9 cellular contexts compared by ENCODE assay signal in the genomic region with DNA sequence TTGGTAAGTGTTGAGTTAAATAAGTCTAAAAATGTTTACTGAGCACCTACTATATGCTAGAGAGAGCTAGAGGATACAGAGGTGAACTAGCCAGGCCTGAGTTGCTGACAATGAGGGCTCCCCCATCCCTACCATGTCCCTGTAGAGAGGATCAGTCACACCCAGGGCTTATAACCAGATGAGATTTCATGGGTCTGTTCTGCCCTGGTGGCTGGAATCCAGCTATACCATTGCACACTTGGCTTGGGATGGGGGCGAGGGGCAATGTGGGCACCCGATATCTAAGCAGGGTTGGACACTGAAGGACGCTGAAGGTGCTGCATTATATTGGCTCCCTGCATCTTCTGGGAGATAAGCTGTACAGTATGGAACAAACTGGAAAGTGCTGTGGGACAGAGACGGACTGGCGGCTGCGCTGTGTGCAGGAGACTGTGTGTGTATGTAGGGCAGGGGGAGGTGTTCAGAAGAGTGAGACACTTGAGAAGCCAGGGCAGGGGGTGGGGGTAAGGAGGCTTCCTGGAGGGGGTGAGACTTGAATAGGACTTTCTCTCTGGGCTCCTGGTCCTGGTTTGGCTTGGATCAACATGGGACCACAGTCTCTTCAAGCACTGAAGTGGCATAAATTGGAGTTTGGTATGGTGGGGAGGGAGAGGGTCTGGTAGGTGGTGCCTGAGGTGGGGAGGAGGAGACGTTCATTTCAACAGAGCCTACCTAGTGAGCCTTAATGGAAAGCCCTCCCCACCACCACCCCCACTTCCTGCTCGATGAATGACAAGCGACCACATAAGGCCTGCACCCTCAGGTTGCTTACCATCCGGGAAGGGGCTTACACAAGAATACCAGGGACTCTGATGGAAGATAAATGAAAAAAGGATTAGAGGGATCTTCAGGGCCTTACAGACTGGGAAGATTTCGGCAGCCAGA. TPM values are rescaled to one million over a fixed set of nuclear protein-coding genes. Genes with fewer than 3 reads are reported as not detected.
DNase-seq lines count a peak whose midpoint lies in the region; ATAC-seq, FAIRE-seq and TF ChIP-seq lines count a peak whose summit lies in the region.
"Had no signal": no experiment of that assay in that cellular context is flagged by ENCODE, and none has a peak within 500 bp of the region (broad histone marks: within the 10 kb centered on the region; RNA-seq: fewer than 3 reads in every experiment).

No MANE protein-coding gene starts in this region.

- no peak overlapping the region for H2AK5ac ChIP-seq in H1 (ENCODE audit: low read depth, low read length)

- no peak overlapping the region for H2BK20ac ChIP-seq in H1 (ENCODE audit: low read length)

- H3K27me3 ChIP-seq in H1 (replicated peaks in 1 of 4; ENCODE audit: control insufficient read depth in 3 of 4, extremely low read depth in 1 of 4, insufficient read depth in 3 of 4, low read length in 3 of 4): peaks cover 0 to 15% (median 6%) of the 10 kb centered on the region in 4 experiments; a peak in 6 of 7 replicates

- no peak overlapping the region for H3K23ac ChIP-seq in H1 (ENCODE audit: insufficient read length)

- peak overlapping the region; percentile 39 for H3K4ac ChIP-seq in H1 (replicated peaks; ENCODE audit: insufficient read length, low read depth, low read length)

- no peaks in the 10 kb centered on the region for H3K79me2 ChIP-seq in H1 (ENCODE audit: control insufficient read depth in 1 of 2, insufficient read depth in 2 of 2, low read length in 2 of 2)

- no peaks in the 10 kb centered on the region for H3K36me3 ChIP-seq in H1 (ENCODE audit: control insufficient read depth in 2 of 4, insufficient read depth in 4 of 4, low read length in 3 of 4)

- H2BK120ac ChIP-seq in H1 (replicated peaks; ENCODE audit: low read depth, low read length): no peak overlapping the region

- peak overlapping the region; percentile 92 for H3K4me3 Mint-ChIP-seq in activated B cell treated with CpG ODN at 0.5 μM for 24 hours

- CTCF ChIA-PET in activated B cell treated with CpG ODN at 0.5 μM for 24 hours (lab: Charles Lee) (interaction anchor here (13.5 kb wide), 1 partner anchor 49 kb away, joined by 398 read pairs; no protein-coding TSS in a partner anchor), H1 (lab: Charles Lee; ENCODE audit: partially characterized antibody) (interaction anchor here (1.4 to 14.7 kb wide), 3 partner anchors 27 to 50 kb away, joined by 4 to 182 read pairs (median 7); no protein-coding TSS in a partner anchor)

- H3K27ac ChIP-seq in H1 (ENCODE audit: low read depth, low read length): no peak overlapping the region

- intact Hi-C loops in activated B cell treated with CpG ODN at 0.5 μM for 24 hours (cut with micrococcal nuclease): loop anchor here (5.0 to 10.0 kb wide), 5 partner anchors 515 to 1365 kb away; a partner anchor contains a TSS

- H2AFZ ChIP-seq in H1 (ENCODE audit: low read length): no peak overlapping the region

- no peak overlapping the region for H2BK12ac ChIP-seq in H1 (ENCODE audit: low read depth, low read length)

- no peak overlapping the region for H3K4me2 ChIP-seq in H1 (ENCODE audit: insufficient read depth in 1 of 2, low read depth in 2 of 2, low read length in 2 of 2)

- H4K91ac ChIP-seq in H1 (replicated peaks; ENCODE audit: insufficient read length, low read length): no peak overlapping the region

- no peak for FAIRE-seq in H1 (lab: Jason Lieb, UNC)

- no peaks in the 10 kb centered on the region for H3K9me3 Mint-ChIP-seq in activated B cell treated with CpG ODN at 0.5 μM for 24 hours

- H3K79me1 ChIP-seq in H1 (ENCODE audit: low read depth, low read length): no peaks in the 10 kb centered on the region

- TF ChIP-seq RAD21 in H1 (IDR thresholded peaks at IDR 0.05 in 1 of 2, conservative IDR thresholded peaks at IDR 0.05 in 1 of 2; ENCODE audit: low read depth in 2 of 2, low read length in 2 of 2): no peak

- H3K14ac ChIP-seq in H1 (ENCODE audit: insufficient read length): no peak overlapping the region

- H3K9ac ChIP-seq in H1 (replicated peaks in 1 of 4; ENCODE audit: extremely low read depth in 1 of 4, low read depth in 3 of 4, low read length in 3 of 4): no peak overlapping the region

- no peaks in the 10 kb centered on the region for H3K27me3 Mint-ChIP-seq in activated B cell treated with CpG ODN at 0.5 μM for 24 hours

- POLR2A ChIA-PET in activated B cell treated with CpG ODN at 0.5 μM for 24 hours (lab: Charles Lee): interaction anchor here (2.2 to 17.5 kb wide), 6 partner anchors 10 to 50 kb away, joined by 7 to 485 read pairs (median 24); no protein-coding TSS in a partner anchor
- POLR2A ChIA-PET in H1 (lab: Charles Lee; ENCODE audit: partially characterized antibody): no interaction called here

- H4K20me1 ChIP-seq in H1 (replicated peaks in 1 of 2; ENCODE audit: control insufficient read depth in 1 of 2, insufficient read depth in 2 of 2, low read length in 2 of 2): peaks cover 0 to 2% of the 10 kb centered on the region in 2 experiments

- H3K23me2 ChIP-seq in H1 (ENCODE audit: low read depth, low read length): peaks cover 9% of the 10 kb centered on the region

- H2BK5ac ChIP-seq in H1 (ENCODE audit: low read depth, low read length): no peak overlapping the region

- TF ChIP-seq EP300 in H1 (IDR thresholded peaks at IDR 0.05; ENCODE audit: borderline replicate concordance in 1 of 2, low read depth in 2 of 2, low read length in 2 of 2): no peak

- no peak for DNase-seq in activated B cell treated with CpG ODN at 0.5 μM for 24 hours
- DNase-seq in H1 (ENCODE audit: low read depth in 1 of 2, low spot score in 2 of 2): no peak
- peak; percentile 64 for DNase-seq in stimulated activated CD8-positive, alpha-beta memory T cell treated with anti-CD3 and anti-CD28 coated beads, Interleukin-4, amount 100 ng/mL, for 48 hours
- DNase-seq in SW 1271 (lab: John Stamatoyannopoulos, UW): no peak
- no peak for DNase-seq in GM20000 (ENCODE audit: low spot score)
- no peak for DNase-seq in activated gamma-delta T cell treated with Interleukin-2 at 50 U/mL for 16 hours

- TF ChIP-seq CTCF in activated B cell treated with CpG ODN at 0.5 μM for 24 hours (IDR thresholded peaks at IDR 0.05) (no peak), H1 (IDR thresholded peaks at IDR 0.05; ENCODE audit: control extremely low read depth in 1 of 3, insufficient read depth in 1 of 3, low read depth in 1 of 3, low read length in 3 of 3) (no peak), GM20000 (IDR thresholded peaks at IDR 0.05; ENCODE audit: extremely low read depth, missing control alignments) (no peak)

- peak overlapping the region; percentile 80 for H3K27ac Mint-ChIP-seq in activated B cell treated with CpG ODN at 0.5 μM for 24 hours

- H3K4me1 ChIP-seq in H1 (replicated peaks in 1 of 4; ENCODE audit: control insufficient read depth in 3 of 4, insufficient read depth in 4 of 4, low read length in 3 of 4): peaks cover 5 to 20% (median 8%) of the 10 kb centered on the region in 4 experiments

- peaks cover 62% of the 10 kb centered on the region for H3K36me3 Mint-ChIP-seq in activated B cell treated with CpG ODN at 0.5 μM for 24 hours (ENCODE audit: low read depth)

- H3K56ac ChIP-seq in H1 (replicated peaks; ENCODE audit: insufficient read length, low read depth, low read length): no peak overlapping the region

- no peaks in the 10 kb centered on the region for H3K9me3 ChIP-seq in H1 (ENCODE audit: insufficient read depth in 2 of 2, low read depth in 1 of 2, low read length in 1 of 2)

- H3K4me1 Mint-ChIP-seq in activated B cell treated with CpG ODN at 0.5 μM for 24 hours: peaks cover 74% of the 10 kb centered on the region

- H2BK15ac ChIP-seq in H1 (ENCODE audit: low read length): no peak overlapping the region

- H4K5ac ChIP-seq in H1 (ENCODE audit: insufficient read length, low read depth, low read length): no peak overlapping the region

- H3K4me3 ChIP-seq in H1 (ENCODE audit: extremely low read depth in 1 of 4, insufficient read depth in 2 of 4, low read depth in 3 of 4, low read length in 4 of 4): no peak overlapping the region

- H3K18ac ChIP-seq in H1 (ENCODE audit: extremely low read depth, low read length): no peak overlapping the region

- no peak for ATAC-seq in activated B cell treated with CpG ODN at 0.5 μM for 24 hours (ENCODE audit: low read depth)
- ATAC-seq in GM21619 (IDR thresholded peaks at IDR 0.05; ENCODE audit: unreplicated experiment): no peak
- ATAC-seq: sciatic nerve had no signal

- H4K8ac ChIP-seq in H1 (ENCODE audit: extremely low read depth, insufficient read depth, low read length): no peak overlapping the region

- peak; percentile 7 for TF ChIP-seq POLR2A in GM19193 (IDR thresholded peaks at IDR 0.05; ENCODE audit: extremely low read depth, insufficient read depth, insufficient read length)
- no peak for TF ChIP-seq POLR2A in H1 (IDR thresholded peaks at IDR 0.05; ENCODE audit: control extremely low read depth in 1 of 2, low read depth in 2 of 2, low read length in 2 of 2)

- 78% methylated on average over 11 of the region's 11 CpGs; no CpG with 5 or more reads in 1 of the 2 experiments for WGBS in H1 (ENCODE audit: extremely low coverage in 1 of 2, insufficient coverage in 1 of 2, insufficient read length in 1 of 2, insufficient replicate concordance in 2 of 2, low coverage in 1 of 2, low lambda C conversion rate in 2 of 2, missing lambda C conversion rate in 1 of 2), 2 experiments

TF ChIP-seq in H1, 55 proteins besides CTCF, POLR2A, EP300 and RAD21:
- TF ChIP-seq TEAD4 (IDR thresholded peaks at IDR 0.05; ENCODE audit: low read depth, low read length): peak; percentile 66
- TF ChIP-seq YY1 (IDR thresholded peaks at IDR 0.05; ENCODE audit: low read depth, low read length): no peak
- TF ChIP-seq CREB1 (IDR thresholded peaks at IDR 0.05): no peak

RNA-seq across cellular contexts. Expression of a gene that starts 1.8 kb away (rescaled TPM):
- total RNA-seq in activated B cell treated with CpG ODN at 0.5 μM for 24 hours: 728 and 770 TPM in 2 replicates
- total RNA-seq in H1 (2021; fragmentation: NEBNext Ultra II Directional; extraction: Animal tissue kit (Norgen Biotek cat#: 25700)): 7.9 and 8.6 TPM in 2 replicates
- 10.1 and 10.3 TPM in 2 replicates for polyA plus RNA-seq in H1 (2011; rRNA removed)
- 11.5 TPM for polyA plus RNA-seq in H1 (2011; cell fraction: cytosol; rRNA removed)
- 5.3 TPM for polyA plus RNA-seq in H1 (2011; cell fraction: nucleus; rRNA removed)
- polyA plus RNA-seq in H1 (2012, experiment 1 of 2): 6.0 to 11.2 TPM (median 8.8 TPM) in 4 replicates
- polyA plus RNA-seq in H1 (2012, experiment 2 of 2): 5.3 TPM
- polyA plus RNA-seq in H1 (2013, experiment 1 of 2): 6.9 TPM
- polyA plus RNA-seq in H1 (2013, experiment 2 of 2): 7.0 TPM
- polyA minus RNA-seq in H1 (2011; rRNA and poly(A)+ RNA removed): 3.8 and 10.3 TPM in 2 replicates
- 6.8 TPM for polyA minus RNA-seq in H1 (2011; cell fraction: cytosol; rRNA and poly(A)+ RNA removed)
- polyA minus RNA-seq in H1 (2011; cell fraction: nucleus; rRNA and poly(A)+ RNA removed): 2.9 TPM

Comparison
In these comparisons a context has a peak if more than half of its experiments do, and no peak if none do; other contexts are left out.
1. RNA of a gene that starts 1.8 kb away (total RNA-seq): 728 to 770 TPM in activated B cell treated with CpG ODN at 0.5 μM for 24 hours; 7.9 to 8.6 TPM in H1; every median in the first group is over 10 times any median in the second.